ENCODE assay signal across 7 cellular contexts in genomic region chr18:74596959-74597661, GRCh38. TPM values are rescaled to one million over a fixed set of nuclear protein-coding genes. Genes with fewer than 3 reads are reported as not detected.
DNase-seq lines count a peak whose midpoint lies in the region; ATAC-seq, FAIRE-seq and TF ChIP-seq lines count a peak whose summit lies in the region.

No MANE protein-coding gene starts in this region.

- TF ChIP-seq CTCF in WERI-Rb-1 (IDR thresholded peaks at IDR 0.05; ENCODE audit: low read depth, low read length) (no peak), breast epithelium (IDR thresholded peaks at IDR 0.05) (no peak), kidney (IDR thresholded peaks at IDR 0.05; ENCODE audit: borderline replicate concordance, extremely low read depth, insufficient read depth) (no peak)

- H3K27ac ChIP-seq in WERI-Rb-1 (peak overlapping the region; percentile 94), breast epithelium (peak overlapping the region; percentile 96 to 98), kidney (ENCODE audit: low read depth in 2 of 2, low read length in 2 of 2) (peak overlapping the region; percentile 95 to 99)

- peak; percentile 27 for DNase-seq in GM12892 (ENCODE audit: insufficient read length)
- peak; percentile 64 for DNase-seq in NCI-H1105 (lab: John Stamatoyannopoulos, UW)
- DNase-seq in WERI-Rb-1 = peak; percentile 64
- DNase-seq in breast epithelium (ENCODE audit: low spot score in 2 of 2) = peak; percentile 31 to 65
- DNase-seq in kidney = peak; percentile 87
- peak; percentile 11 to 43 for DNase-seq in stimulated activated CD4-positive, alpha-beta T cell treated with anti-CD3 and anti-CD28 coated beads, Interleukin-1b, Interleukin-23, amount 100 ng/mL, for 1 hour (ENCODE audit: low read depth in 2 of 2)

- intact Hi-C loops in breast epithelium (cut with DNase I; ENCODE audit: low total_unique reads) = no loop called here
- intact Hi-C loops in kidney (cut with DNase I) = no loop called here

- peak; percentile 35 for ATAC-seq in HG02571 (IDR thresholded peaks at IDR 0.05; ENCODE audit: unreplicated experiment)

- peaks cover 5 to 7% of the 10 kb centered on the region in 2 donors for H3K4me1 ChIP-seq in breast epithelium
- H3K4me1 ChIP-seq in kidney (ENCODE audit: control insufficient read depth in 1 of 2, insufficient read depth in 1 of 2, low read depth in 1 of 2, low read length in 2 of 2) = peaks cover 9% of the 10 kb centered on the region in 2 donors

- H3K27me3 ChIP-seq in WERI-Rb-1 (ENCODE audit: insufficient read depth, low read depth, severe bottlenecking) (no peaks in the 10 kb centered on the region), breast epithelium (no peaks in the 10 kb centered on the region)

- peak; percentile 64 for FAIRE-seq in GM12892 (lab: Jason Lieb, UNC)
- no peak for FAIRE-seq in kidney (lab: Jason Lieb, UNC)

- H3K36me3 ChIP-seq in WERI-Rb-1 (peaks cover 19% of the 10 kb centered on the region), breast epithelium (no peaks in the 10 kb centered on the region), kidney (ENCODE audit: control insufficient read depth in 1 of 2, insufficient read depth in 2 of 2, low read length in 2 of 2) (no peaks in the 10 kb centered on the region)

- H3K9me3 ChIP-seq in WERI-Rb-1 (ENCODE audit: severe bottlenecking) = no peaks in the 10 kb centered on the region
- no peaks in the 10 kb centered on the region for H3K9me3 ChIP-seq in breast epithelium
- H3K9me3 ChIP-seq in kidney (ENCODE audit: control insufficient read depth in 1 of 2, low read length in 2 of 2) = no peaks in the 10 kb centered on the region

- H3K4me3 ChIP-seq in WERI-Rb-1 (ENCODE audit: low read depth, low read length) (peak overlapping the region; percentile 95), breast epithelium (peak overlapping the region; percentile 83 to 95 (median 95)), kidney (ENCODE audit: low read length in 2 of 2) (peak overlapping the region; percentile 83 to 95)

- H3K9ac ChIP-seq in kidney (ENCODE audit: low read length in 2 of 2) = peak overlapping the region; percentile 93 to 98

- TF ChIP-seq POLR2A in GM12892 (IDR thresholded peaks at IDR 0.05; ENCODE audit: low read depth, low read length) (peak; percentile 52; the same call in 1 of the 2 replicates), breast epithelium (IDR thresholded peaks at IDR 0.05) (peak; percentile 19)

RNA-seq across cellular contexts. Expression of gene ZNF407, which starts 0.6 kb away (rescaled TPM):
- polyA plus RNA-seq in GM12892 (2012; ENCODE audit: missing spikeins) = 2.6 TPM
- total RNA-seq in breast epithelium (10 to 100 TPM; 14.9 to 30.1 (median 22.3) TPM), kidney (17.8 TPM)
- polyA plus RNA-seq in kidney (ENCODE audit: insufficient read depth, low read depth, low replicate concordance) = 2.5 TPM

Comparison
In these comparisons a context has a peak if more than half of its experiments do, and no peak if none do; other contexts are left out.
1. Peak in every context shown above with its lines: DNase-seq, ATAC-seq, H3K4me3 ChIP-seq and H3K27ac ChIP-seq.
2. DNase-seq: peak in every context shown above with its lines; median percentile 87 in kidney; 64 in NCI-H1105; 64 in WERI-Rb-1; 48 in breast epithelium; 27 in GM12892; 27 in stimulated activated CD4-positive, alpha-beta T cell treated with anti-CD3 and anti-CD28 coated beads, Interleukin-1b, Interleukin-23, amount 100 ng/mL, for 1 hour.